In the genomic region with DNA sequence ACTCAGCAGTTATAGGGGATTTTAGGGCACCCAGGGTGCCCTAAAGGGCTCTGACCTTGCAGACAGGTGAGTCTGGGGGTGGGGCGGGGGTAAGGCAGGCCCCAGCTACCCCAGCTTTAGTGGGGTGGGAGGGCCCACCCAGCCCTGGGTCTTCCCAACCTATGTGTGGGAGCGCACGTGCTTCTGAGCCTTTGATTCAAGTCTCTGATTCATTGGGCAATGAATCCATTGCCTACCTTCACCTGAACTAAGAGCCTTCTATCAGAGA, we compare ENCODE assay signal across 8 cellular contexts. TPM values are rescaled to one million over a fixed set of nuclear protein-coding genes. Genes with fewer than 3 reads are reported as not detected.
DNase-seq lines count a peak whose midpoint lies in the region; ATAC-seq and TF ChIP-seq lines count a peak whose summit lies in the region.

No MANE protein-coding gene starts in this region.

- H3K36me3 ChIP-seq in cardiac muscle cell: no peaks in the 10 kb centered on the region
- peaks cover 3% of the 10 kb centered on the region for H3K36me3 ChIP-seq in mucosa of stomach (ENCODE audit: control insufficient read depth, insufficient read depth, low read length)
- no peaks in the 10 kb centered on the region for H3K36me3 ChIP-seq in uterus

- no peaks in the 10 kb centered on the region for H3K27me3 ChIP-seq in cardiac muscle cell
- H3K27me3 ChIP-seq in mucosa of stomach (ENCODE audit: control insufficient read depth, insufficient read depth, low read length): no peaks in the 10 kb centered on the region
- H3K27me3 ChIP-seq in uterus: no peaks in the 10 kb centered on the region

- no peak for TF ChIP-seq POLR2A in uterus (IDR thresholded peaks at IDR 0.05)

- intact Hi-C loops in Right ventricle myocardium inferior (cut with DNase I) (loop anchor here (1.0 to 5.0 kb wide), 3 partner anchors 23 to 217 kb away; no protein-coding TSS in a partner anchor), uterus (cut with DNase I; ENCODE audit: low total_unique reads) (loop anchor here (10.0 kb wide), 1 partner anchor 94 kb away; no protein-coding TSS in a partner anchor)

- H3K9ac ChIP-seq in mucosa of stomach (ENCODE audit: low read length): peak overlapping the region; percentile 90

- DNase-seq in cardiac muscle cell (ENCODE audit: low read depth in 1 of 2, low spot score in 1 of 2) (no peak), Right ventricle myocardium inferior (ENCODE audit: missing footprints) (no peak), choroid plexus epithelial cell (ENCODE audit: low read depth) (no peak), uterus (no peak), superior temporal gyrus (ENCODE audit: extremely low spot score) (no peak), KBM-7 (no peak), NCI-H1092 (lab: John Stamatoyannopoulos, UW) (no peak)

- peak overlapping the region; percentile 92 for H3K27ac ChIP-seq in cardiac muscle cell
- peak overlapping the region; percentile 90 for H3K27ac ChIP-seq in uterus

- TF ChIP-seq CTCF in cardiac muscle cell (IDR thresholded peaks at IDR 0.05; ENCODE audit: low read depth, low read length) (no peak), choroid plexus epithelial cell (conservative IDR thresholded peaks at IDR 0.05; ENCODE audit: low read depth, low read length) (no peak), uterus (IDR thresholded peaks at IDR 0.05) (no peak)

- H3K4me1 ChIP-seq in cardiac muscle cell (ENCODE audit: low read depth) (peaks cover 23% of the 10 kb centered on the region), mucosa of stomach (ENCODE audit: control insufficient read depth, insufficient read depth, low read length) (peaks cover 31% of the 10 kb centered on the region), uterus (no peaks in the 10 kb centered on the region)

- ATAC-seq in Right ventricle myocardium inferior: no peak

- H3K4me3 ChIP-seq in cardiac muscle cell (peak overlapping the region; percentile 19), choroid plexus epithelial cell (ENCODE audit: low read depth, low read length) (peak overlapping the region; percentile 56), mucosa of stomach (ENCODE audit: low read length) (peak overlapping the region; percentile 12), uterus (peak overlapping the region; percentile 38 to 58)

- H3K9me3 ChIP-seq in cardiac muscle cell (ENCODE audit: low read depth) (no peaks in the 10 kb centered on the region), mucosa of stomach (ENCODE audit: control insufficient read depth, low read length) (no peaks in the 10 kb centered on the region), uterus (no peaks in the 10 kb centered on the region)

- in situ Hi-C loops in KBM-7 (cut with MboI; ENCODE audit: low pct_unique_long_range_greater_than_20kb, low sequenced_read_pairs): loop anchor here (10.0 kb wide), 1 partner anchor 94 kb away; no protein-coding TSS in a partner anchor

RNA-seq across cellular contexts. Expression of a gene that starts 0.9 kb away (rescaled TPM):
- 3.2 and 8.7 TPM in 2 replicates for total RNA-seq in cardiac muscle cell
- 6.5 and 9.8 TPM in 2 replicates for polyA plus RNA-seq in cardiac muscle cell
- 27.5 TPM for total RNA-seq in Right ventricle myocardium inferior
- 10 to 100 TPM in 2 of 4 donors, 1 to 10 TPM in 2; 7.7 to 28.2 (median 17.2) TPM for total RNA-seq in uterus
